27 cellular contexts compared by ENCODE assay signal in genomic region chr10:48548531-48549135, GRCh38. TPM values are rescaled to one million over a fixed set of nuclear protein-coding genes. Genes with fewer than 3 reads are reported as not detected.
"Had no signal": no experiment of that assay in that cellular context is flagged by ENCODE, and none has a peak within 500 bp of the region (broad histone marks: within the 10 kb centered on the region; RNA-seq: fewer than 3 reads in every experiment).

No MANE protein-coding gene starts in this region.

- H3K4me3 Mint-ChIP-seq: activated B cell treated with CpG ODN at 0.5 μM for 24 hours; activated CD8-positive, alpha-beta memory T cell treated with anti-CD3 and anti-CD28 coated beads, Interleukin-2, amount 10 ng/mL, durations not matched to agents 7 days and 5 days; activated CD8-positive, alpha-beta T cell treated with anti-CD3 and anti-CD28 coated beads, Interleukin-2, amount 10 ng/mL, durations not matched to agents 7 days and 5 days; activated naive CD4-positive, alpha-beta T cell treated with anti-CD3 and anti-CD28 coated beads for 36 hours; activated naive CD8-positive, alpha-beta T cell treated with anti-CD3 and anti-CD28 coated beads for 36 hours; brain; immature natural killer cell; memory B cell; naive thymus-derived CD4-positive, alpha-beta T cell; T-cell had no signal

- H3K27ac ChIP-seq: adrenal gland, cardiac muscle cell, heart left ventricle, spleen, thoracic aorta had no signal

- H3K9me3 Mint-ChIP-seq: activated B cell treated with CpG ODN at 0.5 μM for 24 hours; activated naive CD4-positive, alpha-beta T cell treated with anti-CD3 and anti-CD28 coated beads for 36 hours; activated naive CD8-positive, alpha-beta T cell treated with anti-CD3 and anti-CD28 coated beads for 36 hours; brain; immature natural killer cell; memory B cell; naive thymus-derived CD4-positive, alpha-beta T cell; T-cell had no signal

- H3K9me3 ChIP-seq: adrenal gland, heart left ventricle, spleen, thoracic aorta had no signal

- H3K27me3 ChIP-seq: adrenal gland, cardiac muscle cell, heart left ventricle, spleen had no signal

- H3K27ac Mint-ChIP-seq: activated B cell treated with CpG ODN at 0.5 μM for 24 hours; activated CD8-positive, alpha-beta memory T cell treated with anti-CD3 and anti-CD28 coated beads, Interleukin-2, amount 10 ng/mL, durations not matched to agents 7 days and 5 days; activated CD8-positive, alpha-beta T cell treated with anti-CD3 and anti-CD28 coated beads, Interleukin-2, amount 10 ng/mL, durations not matched to agents 7 days and 5 days; activated naive CD4-positive, alpha-beta T cell treated with anti-CD3 and anti-CD28 coated beads for 36 hours; activated naive CD8-positive, alpha-beta T cell treated with anti-CD3 and anti-CD28 coated beads for 36 hours; brain; immature natural killer cell; memory B cell; naive thymus-derived CD4-positive, alpha-beta T cell; T-cell had no signal

- H3K36me3 ChIP-seq: adrenal gland, cardiac muscle cell, spleen, thoracic aorta had no signal

- H3K4me3 ChIP-seq: adrenal gland, cardiac muscle cell, heart left ventricle, spleen, thoracic aorta had no signal

- DNase-seq: activated B cell treated with CpG ODN at 0.5 μM for 24 hours; activated CD4-positive, alpha-beta T cell treated with anti-CD3 and anti-CD28 coated beads, Interleukin-2, amount 50 U/mL, for 1 hour; activated CD8-positive, alpha-beta memory T cell treated with anti-CD3 and anti-CD28 coated beads, Interleukin-2, amount 10 ng/mL, durations not matched to agents 7 days and 5 days; activated CD8-positive, alpha-beta T cell treated with anti-CD3 and anti-CD28 coated beads, Interleukin-2, amount 10 ng/mL, durations not matched to agents 7 days and 5 days; activated effector memory CD4-positive, alpha-beta T cell treated with Interleukin-2 at 50 U/mL for 16 hours; activated naive CD4-positive, alpha-beta T cell treated with anti-CD3 and anti-CD28 coated beads for 36 hours; activated naive CD8-positive, alpha-beta T cell treated with anti-CD3 and anti-CD28 coated beads for 36 hours; adrenal gland; aorta; foreskin fibroblast; heart left ventricle; hypothalamus; immature natural killer cell; midbrain; naive thymus-derived CD4-positive, alpha-beta T cell; occipital lobe; right cardiac atrium; spleen; stimulated activated naive CD4-positive, alpha-beta T cell treated with Interleukin-2 at 50 U/mL for 16 hours; T-cell; trophoblast cell had no signal

- ATAC-seq: activated CD8-positive, alpha-beta memory T cell treated with anti-CD3 and anti-CD28 coated beads, Interleukin-2, amount 10 ng/mL, durations not matched to agents 7 days and 5 days; activated CD8-positive, alpha-beta T cell treated with anti-CD3 and anti-CD28 coated beads, Interleukin-2, amount 10 ng/mL, durations not matched to agents 7 days and 5 days; esophagus mucosa; heart left ventricle; naive thymus-derived CD4-positive, alpha-beta T cell; right cardiac atrium; T-cell had no signal

- H3K4me1 Mint-ChIP-seq: activated CD8-positive, alpha-beta memory T cell treated with anti-CD3 and anti-CD28 coated beads, Interleukin-2, amount 10 ng/mL, durations not matched to agents 7 days and 5 days; activated naive CD8-positive, alpha-beta T cell treated with anti-CD3 and anti-CD28 coated beads for 36 hours; immature natural killer cell; memory B cell; naive thymus-derived CD4-positive, alpha-beta T cell; T-cell had no signal

- H3K36me3 Mint-ChIP-seq: activated CD8-positive, alpha-beta memory T cell treated with anti-CD3 and anti-CD28 coated beads, Interleukin-2, amount 10 ng/mL, durations not matched to agents 7 days and 5 days; activated naive CD8-positive, alpha-beta T cell treated with anti-CD3 and anti-CD28 coated beads for 36 hours; brain; immature natural killer cell; naive thymus-derived CD4-positive, alpha-beta T cell; T-cell had no signal

- H3K27me3 Mint-ChIP-seq: activated CD8-positive, alpha-beta memory T cell treated with anti-CD3 and anti-CD28 coated beads, Interleukin-2, amount 10 ng/mL, durations not matched to agents 7 days and 5 days; activated naive CD8-positive, alpha-beta T cell treated with anti-CD3 and anti-CD28 coated beads for 36 hours; T-cell had no signal

- H3K4me1 ChIP-seq: adrenal gland had no signal

RNA-seq across cellular contexts. Expression of gene ARHGAP22, which starts 56.2 kb away (rescaled TPM):
- total RNA-seq: activated CD8-positive, alpha-beta memory T cell treated with anti-CD3 and anti-CD28 coated beads, Interleukin-2, amount 10 ng/mL, durations not matched to agents 7 days and 5 days; activated CD8-positive, alpha-beta T cell treated with anti-CD3 and anti-CD28 coated beads, Interleukin-2, amount 10 ng/mL, durations not matched to agents 7 days and 5 days; activated naive CD4-positive, alpha-beta T cell treated with anti-CD3 and anti-CD28 coated beads for 36 hours; activated naive CD8-positive, alpha-beta T cell treated with anti-CD3 and anti-CD28 coated beads for 36 hours; T-helper 2 cell treated with Interferon-gamma antibody and Interleukin-4, amounts not matched to agents 100 ng/mL and 5 ng/mL, for 36 hours had no signal
